13 cellular contexts compared by ENCODE assay signal in genomic region chr1:198620198-198620597, GRCh38. TPM values are rescaled to one million over a fixed set of nuclear protein-coding genes. Genes with fewer than 3 reads are reported as not detected.
DNase-seq lines count a peak whose midpoint lies in the region; ATAC-seq and TF ChIP-seq lines count a peak whose summit lies in the region.
"Had no signal": no experiment of that assay in that cellular context is flagged by ENCODE, and none has a peak within 500 bp of the region (broad histone marks: within the 10 kb centered on the region; RNA-seq: fewer than 3 reads in every experiment).

No MANE protein-coding gene starts in this region.

- peak overlapping the region; percentile 57 to 81 for H3K27ac ChIP-seq in liver (ENCODE audit: low read depth in 1 of 2, low read length in 2 of 2)
- H3K27ac ChIP-seq in right lobe of liver, result peak overlapping the region in 1 of 3 donors; percentile 22
- H3K27ac ChIP-seq in upper lobe of right lung, result peak overlapping the region; percentile 26
- H3K27ac ChIP-seq in coronary artery, result no peak overlapping the region

- H3K4me1 ChIP-seq in liver (ENCODE audit: control insufficient read depth in 4 of 4, insufficient read depth in 4 of 4, low read length in 3 of 4) (no peaks in the 10 kb centered on the region), right lobe of liver (no peaks in the 10 kb centered on the region), upper lobe of right lung (no peaks in the 10 kb centered on the region)

- intact Hi-C loops in right lobe of liver (cut with DNase I) (no loop called here), upper lobe of right lung (cut with DNase I) (no loop called here)

- H3K36me3 ChIP-seq in liver (ENCODE audit: control insufficient read depth in 4 of 4, insufficient read depth in 3 of 4, low read depth in 1 of 4, low read length in 3 of 4) (no peaks in the 10 kb centered on the region), right lobe of liver (no peaks in the 10 kb centered on the region), upper lobe of right lung (no peaks in the 10 kb centered on the region)

- TF ChIP-seq POLR2A in right lobe of liver (IDR thresholded peaks at IDR 0.05), result no peak

- no peaks in the 10 kb centered on the region for H3K36me3 Mint-ChIP-seq in T-cell
- H3K36me3 Mint-ChIP-seq in effector memory CD8-positive, alpha-beta T cell (ENCODE audit: insufficient read depth), result peaks cover 15% of the 10 kb centered on the region

- H3K4me3 ChIP-seq in liver (ENCODE audit: low read depth in 1 of 3, low read length in 3 of 3), result no peak overlapping the region
- H3K4me3 ChIP-seq in right lobe of liver, result no peak overlapping the region
- no peak overlapping the region for H3K4me3 ChIP-seq in upper lobe of right lung
- no peak overlapping the region for H3K4me3 ChIP-seq in coronary artery

- CTCF ChIA-PET in T-cell (lab: Charles Lee), result interaction anchor here (0.7 to 3.4 kb wide), 16 partner anchors 9 to 95 kb away, joined by 3 to 19 read pairs (median 8); no protein-coding TSS in a partner anchor

- 73% methylated on average over 3 of the region's 3 CpGs for WGBS in liver
- 46% methylated on average over 3 of the region's 3 CpGs for WGBS in right lobe of liver (ENCODE audit: insufficient coverage, low coverage, low lambda C conversion rate, missing lambda C conversion rate)

- H3K9me3 ChIP-seq in liver (ENCODE audit: control insufficient read depth in 4 of 4, low read length in 3 of 4), result no peaks in the 10 kb centered on the region
- no peaks in the 10 kb centered on the region for H3K9me3 ChIP-seq in right lobe of liver
- no peaks in the 10 kb centered on the region for H3K9me3 ChIP-seq in upper lobe of right lung

- peak overlapping the region; percentile 68 to 81 (median 70) for H3K4me3 Mint-ChIP-seq in T-cell
- H3K4me3 Mint-ChIP-seq in effector memory CD8-positive, alpha-beta T cell, result peak overlapping the region; percentile 62 to 81

- no peaks in the 10 kb centered on the region for H3K27me3 Mint-ChIP-seq in T-cell
- no peaks in the 10 kb centered on the region for H3K27me3 Mint-ChIP-seq in effector memory CD8-positive, alpha-beta T cell

- ATAC-seq in right lobe of liver (no peak), T-cell (replicated peaks in 1 of 4) (no peak), upper lobe of right lung (no peak), GM18907 (IDR thresholded peaks at IDR 0.05; ENCODE audit: unreplicated experiment) (no peak)
- no peak for ATAC-seq in effector memory CD8-positive, alpha-beta T cell (replicated peaks)

- TF ChIP-seq CTCF in liver (IDR thresholded peaks at IDR 0.05; ENCODE audit: low read depth, low read length, missing input control) (no peak), right lobe of liver (IDR thresholded peaks at IDR 0.05) (no peak), upper lobe of right lung (IDR thresholded peaks at IDR 0.05) (no peak), coronary artery (IDR thresholded peaks at IDR 0.05) (no peak)

- H3K27ac Mint-ChIP-seq in T-cell, result peak overlapping the region; percentile 98 to 100
- H3K27ac Mint-ChIP-seq in effector memory CD8-positive, alpha-beta T cell, result peak overlapping the region; percentile 87 to 88

- TF ChIP-seq RAD21 in liver (IDR thresholded peaks at IDR 0.05), result no peak

- peaks cover 0 to 3% (median 0%) of the 10 kb centered on the region in 4 donors for H3K27me3 ChIP-seq in liver (ENCODE audit: control insufficient read depth in 4 of 4, insufficient read depth in 4 of 4, low read length in 3 of 4)
- H3K27me3 ChIP-seq in right lobe of liver, result no peaks in the 10 kb centered on the region
- no peaks in the 10 kb centered on the region for H3K27me3 ChIP-seq in upper lobe of right lung

- no peaks in the 10 kb centered on the region for H3K9me3 Mint-ChIP-seq in T-cell
- H3K9me3 Mint-ChIP-seq in effector memory CD8-positive, alpha-beta T cell, result no peaks in the 10 kb centered on the region

- H3K4me1 Mint-ChIP-seq in T-cell, result peaks cover 83 to 93% (median 93%) of the 10 kb centered on the region in 3 donors
- peaks cover 52 to 69% of the 10 kb centered on the region in 2 donors for H3K4me1 Mint-ChIP-seq in effector memory CD8-positive, alpha-beta T cell (ENCODE audit: low read depth in 2 of 2)

- DNase-seq in right lobe of liver (no peak), T-cell (no peak), upper lobe of right lung (no peak), coronary artery (ENCODE audit: low spot score) (no peak), amniotic stem cell (lab: John Stamatoyannopoulos, UW) (no peak)
- no peak for DNase-seq in effector memory CD8-positive, alpha-beta T cell
- DNase-seq: HCEC 1CT, mesenchymal stem cell, NCI-H187 treated with DMSO at 0.1 percent for 48 hours, NCI-H524 treated with DMSO at 0.1 percent for 48 hours, occipital lobe had no signal

- H3K9ac ChIP-seq in liver (ENCODE audit: low read depth in 1 of 2, low read length in 2 of 2), result peak overlapping the region in 1 of 2 donors; percentile 7

- POLR2A ChIA-PET in T-cell (lab: Charles Lee), result interaction anchor here (0.7 to 7.2 kb wide), 9 partner anchors 10 to 64 kb away, joined by 3 to 86 read pairs (median 6); partner anchors contain the start of gene PTPRC (in 1 of the 2)

TF ChIP-seq in liver, 16 proteins besides CTCF, POLR2A, EP300 and RAD21:
- TF ChIP-seq NR2F2 (IDR thresholded peaks at IDR 0.05) (no peak), FOXA1 (IDR thresholded peaks at IDR 0.05) (no peak), REST (IDR thresholded peaks at IDR 0.05) (no peak), ZBTB33 (IDR thresholded peaks at IDR 0.05) (no peak), MAX (IDR thresholded peaks at IDR 0.05) (no peak), TAF1 (conservative IDR thresholded peaks at IDR 0.05) (no peak), RXRA (IDR thresholded peaks at IDR 0.05) (no peak), EGR1 (IDR thresholded peaks at IDR 0.05; ENCODE audit: low read depth in 2 of 2) (no peak), HNF4G (IDR thresholded peaks at IDR 0.05) (no peak), FOXA2 (IDR thresholded peaks at IDR 0.05) (no peak)
TF ChIP-seq in liver: peak in this region for 0.

RNA-seq across cellular contexts. Expression of gene PTPRC, which starts 18.6 kb away (rescaled TPM):
- total RNA-seq in liver (10 to 100 TPM; 25.2 to 34.1 TPM), right lobe of liver (10 to 100 TPM in 4 of 6 experiments, 1 to 10 TPM in 2; 5.1 to 55.7 (median 13.2) TPM), T-cell (100 to 1,000 TPM; 674 to 984 (median 781) TPM), upper lobe of right lung (127 TPM)
- 1 to 10 TPM; 5.8 to 7.3 TPM for polyA plus RNA-seq in liver

Comparison
In these comparisons a context has a peak if more than half of its experiments do, and no peak if none do; other contexts are left out.
1. H3K27ac ChIP-seq: peak in liver (2 of 2) and upper lobe of right lung (single experiment); none in coronary artery (0 of 2).